In genomic region chr12:116028619-116029018, GRCh38 we compare ENCODE assay signal across 31 cellular contexts.
"Had no signal": no experiment of that assay in that cellular context is flagged by ENCODE, and none has a peak within 500 bp of the region (broad histone marks: within the 10 kb centered on the region; RNA-seq: fewer than 3 reads in every experiment).

No MANE protein-coding gene starts in this region.

- H3K27me3 ChIP-seq: brain microvascular endothelial cell, colonic mucosa, esophagus squamous epithelium, gastroesophageal sphincter, heart right ventricle had no signal

- H3K9me3 ChIP-seq: colonic mucosa, esophagus squamous epithelium, gastroesophageal sphincter had no signal

- H3K27me3 Mint-ChIP-seq: activated B cell treated with CpG ODN at 0.5 μM for 24 hours; activated CD4-positive, alpha-beta memory T cell treated with anti-CD3 and anti-CD28 coated beads, Interleukin-2, amount 10 ng/mL, durations not matched to agents 7 days and 5 days; activated CD4-positive, alpha-beta T cell treated with anti-CD3 and anti-CD28 coated beads, Interleukin-2, amount 10 ng/mL, durations not matched to agents 7 days and 5 days; activated naive CD8-positive, alpha-beta T cell; activated T-cell treated with anti-CD3 and anti-CD28 coated beads, Interleukin-2, amount 50 U/mL, for 24 hours had no signal

- ATAC-seq: activated CD4-positive, CD25-positive, alpha-beta regulatory T cell treated with anti-CD3 and anti-CD28 coated beads, Interleukin-2, amount 50 U/mL, for 24 hours; activated T-cell treated with anti-CD3 and anti-CD28 coated beads, Interleukin-2, amount 50 U/mL, for 72 hours; gastroesophageal sphincter; heart right ventricle had no signal

- H3K4me1 ChIP-seq: colonic mucosa, esophagus squamous epithelium, gastroesophageal sphincter had no signal

- H3K27ac ChIP-seq: brain microvascular endothelial cell, colonic mucosa, epithelial cell of prostate, esophagus squamous epithelium, gastroesophageal sphincter, heart right ventricle, VCaP had no signal

- H3K27ac Mint-ChIP-seq: activated B cell treated with CpG ODN at 0.5 μM for 24 hours; activated CD4-positive, alpha-beta memory T cell treated with anti-CD3 and anti-CD28 coated beads, Interleukin-2, amount 10 ng/mL, durations not matched to agents 7 days and 5 days; activated CD4-positive, alpha-beta T cell treated with anti-CD3 and anti-CD28 coated beads, Interleukin-2, amount 10 ng/mL, durations not matched to agents 7 days and 5 days; activated naive CD8-positive, alpha-beta T cell; activated T-cell treated with anti-CD3 and anti-CD28 coated beads, Interleukin-2, amount 50 U/mL, for 24 hours; activated T-cell treated with anti-CD3 and anti-CD28 coated beads, Interleukin-2, amount 50 U/mL, for 72 hours had no signal

- H3K4me3 Mint-ChIP-seq: activated B cell treated with CpG ODN at 0.5 μM for 24 hours; activated CD4-positive, alpha-beta memory T cell treated with anti-CD3 and anti-CD28 coated beads, Interleukin-2, amount 10 ng/mL, durations not matched to agents 7 days and 5 days; activated CD4-positive, alpha-beta T cell treated with anti-CD3 and anti-CD28 coated beads, Interleukin-2, amount 10 ng/mL, durations not matched to agents 7 days and 5 days; activated naive CD8-positive, alpha-beta T cell; activated T-cell treated with anti-CD3 and anti-CD28 coated beads, Interleukin-2, amount 50 U/mL, for 24 hours; activated T-cell treated with anti-CD3 and anti-CD28 coated beads, Interleukin-2, amount 50 U/mL, for 72 hours had no signal

- H3K36me3 Mint-ChIP-seq: activated naive CD8-positive, alpha-beta T cell had no signal

- H3K36me3 ChIP-seq: brain microvascular endothelial cell, colonic mucosa, esophagus squamous epithelium, gastroesophageal sphincter had no signal

- FAIRE-seq: astrocyte, endometrium, endothelial cell of umbilical vein had no signal

- DNase-seq: activated B cell treated with CpG ODN at 0.5 μM for 24 hours; activated CD4-positive, alpha-beta memory T cell treated with anti-CD3 and anti-CD28 coated beads, Interleukin-2, amount 10 ng/mL, durations not matched to agents 7 days and 5 days; activated CD4-positive, alpha-beta T cell treated with anti-CD3 and anti-CD28 coated beads, Interleukin-2, amount 10 ng/mL, durations not matched to agents 7 days and 5 days; activated CD4-positive, alpha-beta T cell treated with anti-CD3 and anti-CD28 coated beads, Interleukin-2, amount 50 U/mL, for 4 hours; activated CD8-positive, alpha-beta memory T cell treated with anti-CD3 and anti-CD28 coated beads, Interleukin-2, amount 50 U/mL, for 48 hours; activated effector memory CD4-positive, alpha-beta T cell treated with Interleukin-2 at 50 U/mL for 16 hours; activated gamma-delta T cell treated with Interleukin-2 at 50 U/mL for 16 hours; activated naive CD4-positive, alpha-beta T cell treated with anti-CD3 and anti-CD28 coated beads, Interleukin-2, amount 50 U/mL, for 16 hours; activated naive CD4-positive, alpha-beta T cell treated with Interleukin-2 at 50 U/mL for 16 hours; activated T-cell treated with anti-CD3 and anti-CD28 coated beads for 4 hours; activated T-cell treated with anti-CD3 and anti-CD28 coated beads, Interleukin-2, amount 50 U/mL, for 24 hours; activated T-cell treated with anti-CD3 and anti-CD28 coated beads, Interleukin-2, amount 50 U/mL, for 72 hours; amniotic stem cell; anterior cingulate cortex; brain microvascular endothelial cell; caudate nucleus; cerebellar nuclear complex; colonic mucosa; effector CD8-positive, alpha-beta T cell; esophagus squamous epithelium; foreskin melanocyte; heart right ventricle; T-helper 2 cell had no signal

- H3K4me3 ChIP-seq: colonic mucosa, esophagus squamous epithelium, gastroesophageal sphincter, heart right ventricle had no signal

- H3K9me3 Mint-ChIP-seq: activated B cell treated with CpG ODN at 0.5 μM for 24 hours; activated CD4-positive, alpha-beta memory T cell treated with anti-CD3 and anti-CD28 coated beads, Interleukin-2, amount 10 ng/mL, durations not matched to agents 7 days and 5 days had no signal
